25 cellular contexts compared by ENCODE assay signal in genomic region chr3:171896341-171896740, GRCh38. TPM values are rescaled to one million over a fixed set of nuclear protein-coding genes. Genes with fewer than 3 reads are reported as not detected.
A peak's percentile ranks its signal among the peaks of the same experiment; 100 is the strongest.
DNase-seq lines count a peak whose midpoint lies in the region; ATAC-seq and TF ChIP-seq lines count a peak whose summit lies in the region.
"Had no signal": no experiment of that assay in that cellular context is flagged by ENCODE, and none has a peak within 500 bp of the region (broad histone marks: within the 10 kb centered on the region; RNA-seq: fewer than 3 reads in every experiment).

No MANE protein-coding gene starts in this region.

- DNase-seq in activated naive CD4-positive, alpha-beta T cell treated with anti-CD3 and anti-CD28 coated beads for 36 hours, result no peak
- DNase-seq in endodermal cell, result no peak
- no peak for DNase-seq in NCI-H146 treated with DMSO at 0.1 percent for 48 hours (lab: John Stamatoyannopoulos, UW; ENCODE audit: unreplicated experiment)
- DNase-seq in ascending aorta (ENCODE audit: low spot score in 2 of 2), result no peak
- DNase-seq in globus pallidus (ENCODE audit: low spot score), result no peak
- DNase-seq: 8988T, ACHN, DMS53, EL, GDM1, H7, KBM-7, MG63, NCI-H1105 treated with DMSO at 0.1 percent for 48 hours, NCI-H146, NCI-H2029, NCI-H446, NCI-H524 treated with DMSO at 0.1 percent for 48 hours, NCI-H774, SIG-M5 had no signal

- no peaks in the 10 kb centered on the region for H3K36me3 ChIP-seq in endodermal cell (ENCODE audit: control insufficient read depth, insufficient read depth, low read length)
- H3K36me3 ChIP-seq in mesodermal cell (ENCODE audit: control insufficient read depth, insufficient read depth, low read length), result no peaks in the 10 kb centered on the region
- H3K36me3 ChIP-seq in ascending aorta, result no peaks in the 10 kb centered on the region
- H3K36me3 ChIP-seq: MG63 had no signal

- no peaks in the 10 kb centered on the region for H3K9me3 Mint-ChIP-seq in activated naive CD4-positive, alpha-beta T cell treated with anti-CD3 and anti-CD28 coated beads, Interleukin-2, amount 50 U/mL, for 24 hours
- no peaks in the 10 kb centered on the region for H3K9me3 Mint-ChIP-seq in activated naive CD4-positive, alpha-beta T cell treated with anti-CD3 and anti-CD28 coated beads for 36 hours
- no peaks in the 10 kb centered on the region for H3K9me3 Mint-ChIP-seq in endodermal cell

- H3K4me3 Mint-ChIP-seq in activated naive CD4-positive, alpha-beta T cell treated with anti-CD3 and anti-CD28 coated beads, Interleukin-2, amount 50 U/mL, for 24 hours, result no peak overlapping the region
- H3K4me3 Mint-ChIP-seq in activated naive CD4-positive, alpha-beta T cell treated with anti-CD3 and anti-CD28 coated beads for 36 hours, result no peak overlapping the region
- H3K4me3 Mint-ChIP-seq in endodermal cell, result no peak overlapping the region

- H3K27ac Mint-ChIP-seq in activated naive CD4-positive, alpha-beta T cell treated with anti-CD3 and anti-CD28 coated beads, Interleukin-2, amount 50 U/mL, for 24 hours, result peak overlapping the region; percentile 10
- no peak overlapping the region for H3K27ac Mint-ChIP-seq in activated naive CD4-positive, alpha-beta T cell treated with anti-CD3 and anti-CD28 coated beads for 36 hours
- H3K27ac Mint-ChIP-seq in endodermal cell, result peak overlapping the region; percentile 3

- H3K27me3 Mint-ChIP-seq in activated naive CD4-positive, alpha-beta T cell treated with anti-CD3 and anti-CD28 coated beads, Interleukin-2, amount 50 U/mL, for 24 hours, result peaks cover 5% of the 10 kb centered on the region
- H3K27me3 Mint-ChIP-seq in activated naive CD4-positive, alpha-beta T cell treated with anti-CD3 and anti-CD28 coated beads for 36 hours (ENCODE audit: low read depth), result peaks cover 4% of the 10 kb centered on the region
- no peaks in the 10 kb centered on the region for H3K27me3 Mint-ChIP-seq in endodermal cell (ENCODE audit: insufficient read depth)

- H3K27me3 ChIP-seq in endodermal cell (ENCODE audit: control insufficient read depth, insufficient read depth, low read length, poor library complexity, severe bottlenecking) (no peaks in the 10 kb centered on the region), ascending aorta (no peaks in the 10 kb centered on the region)
- H3K27me3 ChIP-seq: MG63 had no signal

- H3K4me1 ChIP-seq in endodermal cell (ENCODE audit: control insufficient read depth, insufficient read depth, low read length) (peaks cover 12% of the 10 kb centered on the region), mesodermal cell (ENCODE audit: control insufficient read depth, insufficient read depth, low read length, poor library complexity, severe bottlenecking) (no peaks in the 10 kb centered on the region), ascending aorta (no peaks in the 10 kb centered on the region)

- no peaks in the 10 kb centered on the region for H3K36me3 Mint-ChIP-seq in activated naive CD4-positive, alpha-beta T cell treated with anti-CD3 and anti-CD28 coated beads, Interleukin-2, amount 50 U/mL, for 24 hours
- no peaks in the 10 kb centered on the region for H3K36me3 Mint-ChIP-seq in activated naive CD4-positive, alpha-beta T cell treated with anti-CD3 and anti-CD28 coated beads for 36 hours (ENCODE audit: low read depth)
- H3K36me3 Mint-ChIP-seq in endodermal cell (ENCODE audit: low read depth), result no peaks in the 10 kb centered on the region

- H3K9me3 ChIP-seq in endodermal cell (ENCODE audit: control insufficient read depth, low read length) (no peaks in the 10 kb centered on the region), mesodermal cell (ENCODE audit: control insufficient read depth, low read length) (no peaks in the 10 kb centered on the region), ascending aorta (no peaks in the 10 kb centered on the region)
- H3K9me3 ChIP-seq: MG63 had no signal

- 85% methylated on average over 2 of the region's 2 CpGs; no CpG with 5 or more reads in 1 of the 2 experiments for WGBS in endodermal cell (ENCODE audit: insufficient coverage in 1 of 2, insufficient read length in 1 of 2), 2 experiments
- WGBS in mesodermal cell (ENCODE audit: insufficient coverage in 2 of 2), 2 experiments, result no CpG with 5 or more reads among the region's 2 CpGs

- no peaks in the 10 kb centered on the region for H3K4me1 Mint-ChIP-seq in activated naive CD4-positive, alpha-beta T cell treated with anti-CD3 and anti-CD28 coated beads, Interleukin-2, amount 50 U/mL, for 24 hours
- no peaks in the 10 kb centered on the region for H3K4me1 Mint-ChIP-seq in activated naive CD4-positive, alpha-beta T cell treated with anti-CD3 and anti-CD28 coated beads for 36 hours (ENCODE audit: low read depth)
- H3K4me1 Mint-ChIP-seq in endodermal cell, result peaks cover 30% of the 10 kb centered on the region

- no peak overlapping the region for H3K9ac ChIP-seq in endodermal cell (ENCODE audit: extremely low read depth, low read length, poor library complexity, severe bottlenecking)

- H3K4me3 ChIP-seq in endodermal cell (ENCODE audit: low read length) (peak overlapping the region; percentile 3), mesodermal cell (ENCODE audit: extremely low read depth, insufficient read depth, low read length, poor library complexity, severe bottlenecking) (no peak overlapping the region), ascending aorta (no peak overlapping the region)
- H3K4me3 ChIP-seq: MG63 had no signal

- no peak for TF ChIP-seq CTCF in endodermal cell (conservative IDR thresholded peaks at IDR 0.05)
- no peak for TF ChIP-seq CTCF in ascending aorta (IDR thresholded peaks at IDR 0.05)

- CTCF ChIA-PET in activated naive CD4-positive, alpha-beta T cell treated with anti-CD3 and anti-CD28 coated beads for 36 hours (lab: Charles Lee), result no interaction called here

- ATAC-seq in GM18502 (IDR thresholded peaks at IDR 0.05; ENCODE audit: poor library complexity, unreplicated experiment), result no peak
- ATAC-seq: SK-N-SH treated with all-trans-retinoic acid at 6 μM for 48 hours had no signal

- intact Hi-C loops in activated naive CD4-positive, alpha-beta T cell treated with anti-CD3 and anti-CD28 coated beads for 36 hours (cut with micrococcal nuclease), result no loop called here
- intact Hi-C loops in ascending aorta (cut with DNase I), result no loop called here

- H3K27ac ChIP-seq in endodermal cell (ENCODE audit: low read depth, low read length) (no peak overlapping the region), mesodermal cell (ENCODE audit: low read depth, low read length, severe bottlenecking) (peak overlapping the region; percentile 57), ascending aorta (no peak overlapping the region)

RNA-seq across cellular contexts. Expression of gene TMEM212, which starts 53.2 kb away (rescaled TPM):
- not detected for total RNA-seq in activated naive CD4-positive, alpha-beta T cell treated with anti-CD3 and anti-CD28 coated beads for 36 hours
- total RNA-seq in endodermal cell (not detected), ascending aorta (not detected)
- polyA plus RNA-seq in endodermal cell (2013, experiment 1 of 2), result not detected
- not detected for polyA plus RNA-seq in endodermal cell (2013, experiment 2 of 2)
- polyA plus RNA-seq in mesodermal cell (2013, experiment 1 of 2), result not detected
- not detected for polyA plus RNA-seq in mesodermal cell (2013, experiment 2 of 2)
- total RNA-seq: H7 had no signal
- polyA plus RNA-seq: BJ had no signal
